14 cellular contexts compared by ENCODE assay signal in genomic region chrX:37603938-37604409, GRCh38. TPM values are rescaled to one million over a fixed set of nuclear protein-coding genes. Genes with fewer than 3 reads are reported as not detected.
A peak's percentile ranks its signal among the peaks of the same experiment; 100 is the strongest.
DNase-seq lines count a peak whose midpoint lies in the region; ATAC-seq and TF ChIP-seq lines count a peak whose summit lies in the region.
"Had no signal": no experiment of that assay in that cellular context is flagged by ENCODE, and none has a peak within 500 bp of the region (broad histone marks: within the 10 kb centered on the region; RNA-seq: fewer than 3 reads in every experiment).

No MANE protein-coding gene starts in this region.

- DNase-seq in RWPE1 (ENCODE audit: low spot score) (no peak), esophagus squamous epithelium (lab: John Stamatoyannopoulos, UW) (no peak), NCI-H524 (lab: John Stamatoyannopoulos, UW) (no peak), GM23248 (no peak)
- DNase-seq: central memory CD4-positive, alpha-beta T cell; HCEC 1CT; hippocampal formation had no signal

- intact Hi-C loops in esophagus squamous epithelium (cut with DNase I), result no loop called here

- no peaks in the 10 kb centered on the region for H4K20me1 ChIP-seq in GM23248 (ENCODE audit: insufficient read depth)
- H4K20me1 ChIP-seq: BLaER1 had no signal

- 17 to 58% methylated on average over 1 of the region's 1 CpG for WGBS in esophagus squamous epithelium, 2 donors
- 0% methylated on average over 1 of the region's 1 CpG for WGBS in GM23248 (ENCODE audit: low coverage in 1 of 2, low lambda C conversion rate in 2 of 2, missing lambda C conversion rate in 2 of 2), 2 experiments

- no peaks in the 10 kb centered on the region for H3K79me2 ChIP-seq in GM23248 (ENCODE audit: insufficient read depth)

- no peak for TF ChIP-seq POLR2A in esophagus squamous epithelium (IDR thresholded peaks at IDR 0.05)

- H3K27ac ChIP-seq in RWPE1 (peak overlapping the region; percentile 37; the same call in 1 of the 2 replicates), rectal smooth muscle tissue (ENCODE audit: low read depth, low read length) (peak overlapping the region; percentile 0), esophagus squamous epithelium (no peak overlapping the region), GM23248 (no peak overlapping the region)
- H3K27ac ChIP-seq: BLaER1 had no signal

- POLR2A ChIA-PET in RWPE1 (lab: Yijun Ruan, JAX; ENCODE audit: low non-redundant PET), result no interaction called here

- in situ Hi-C loops in GM23248 (cut with MboI), result no loop called here

- H2AFZ ChIP-seq in GM23248, result no peak overlapping the region

- H3K4me1 ChIP-seq in rectal smooth muscle tissue (ENCODE audit: control insufficient read depth, insufficient read depth, low read length), result peaks cover 2% of the 10 kb centered on the region
- peaks cover 0 to 5% (median 0%) of the 10 kb centered on the region in 3 donors for H3K4me1 ChIP-seq in esophagus squamous epithelium
- H3K4me1 ChIP-seq in GM23248 (ENCODE audit: insufficient read depth), result no peaks in the 10 kb centered on the region
- H3K4me1 ChIP-seq: BLaER1 had no signal

- no peak overlapping the region for H3K9ac ChIP-seq in rectal smooth muscle tissue (ENCODE audit: low read length)
- H3K9ac ChIP-seq in GM23248, result no peak overlapping the region
- H3K9ac ChIP-seq: BLaER1 had no signal

- H3K9me3 ChIP-seq in esophagus squamous epithelium (no peaks in the 10 kb centered on the region), GM23248 (ENCODE audit: low read depth) (no peaks in the 10 kb centered on the region)
- H3K9me3 ChIP-seq: BLaER1 had no signal

- H3K36me3 ChIP-seq in rectal smooth muscle tissue (ENCODE audit: control insufficient read depth, insufficient read depth, low read length) (no peaks in the 10 kb centered on the region), esophagus squamous epithelium (no peaks in the 10 kb centered on the region), GM23248 (ENCODE audit: low read depth) (no peaks in the 10 kb centered on the region)
- H3K36me3 ChIP-seq: BLaER1 had no signal

- H3K4me2 ChIP-seq in GM23248 (ENCODE audit: unreplicated experiment), result no peak overlapping the region
- H3K4me2 ChIP-seq: BLaER1 had no signal

- H3K4me3 ChIP-seq in rectal smooth muscle tissue (ENCODE audit: low read length) (no peak overlapping the region), esophagus squamous epithelium (no peak overlapping the region), GM23248 (no peak overlapping the region)
- H3K4me3 ChIP-seq: BLaER1 had no signal

- CTCF ChIA-PET in RWPE1 (lab: Yijun Ruan, JAX), result no interaction called here

- ATAC-seq in GM18858 (IDR thresholded peaks at IDR 0.05; ENCODE audit: unreplicated experiment) (peak; percentile 75), HG03378 (IDR thresholded peaks at IDR 0.05; ENCODE audit: unreplicated experiment) (peak; percentile 56)
- ATAC-seq: activated naive CD4-positive, alpha-beta T cell treated with anti-CD3 and anti-CD28 coated beads, Interleukin-2, amount 50 U/mL, for 72 hours; left lobe of liver; naive thymus-derived CD8-positive, alpha-beta T cell had no signal

- H3F3A ChIP-seq in GM23248 (ENCODE audit: insufficient read depth), result no peaks in the 10 kb centered on the region

- TF ChIP-seq CTCF in RWPE1 (conservative IDR thresholded peaks at IDR 0.05; ENCODE audit: low read depth) (no peak), esophagus squamous epithelium (IDR thresholded peaks at IDR 0.05) (no peak)

- H3K27me3 ChIP-seq in rectal smooth muscle tissue (ENCODE audit: control insufficient read depth, insufficient read depth, low read length) (no peaks in the 10 kb centered on the region), esophagus squamous epithelium (no peaks in the 10 kb centered on the region), GM23248 (replicated peaks; ENCODE audit: insufficient read depth) (no peaks in the 10 kb centered on the region)
- H3K27me3 ChIP-seq: BLaER1 had no signal

- no peaks in the 10 kb centered on the region for H3K9me2 ChIP-seq in GM23248 (ENCODE audit: insufficient read depth)

RNA-seq across cellular contexts. Expression of gene LANCL3, which starts 32.5 kb away (rescaled TPM):
- 1 to 10 TPM; 1.9 to 6.6 (median 3.3) TPM for total RNA-seq in esophagus squamous epithelium
- total RNA-seq in GM23248 (2014; rRNA removed; shearing (Covaris generic)), result not detected in 2 replicates
- polyA plus RNA-seq in GM23248 (2016; fragmentation: Nextera tagmentation; extraction: Ambion mirVana), result not detected in 2 replicates

Comparison
In these comparisons a context has a peak if more than half of its experiments do, and no peak if none do; other contexts are left out.
1. H3K27ac ChIP-seq: peak in RWPE1 (single experiment) and rectal smooth muscle tissue (single experiment); none in esophagus squamous epithelium (0 of 4) and GM23248 (single experiment).